In the genomic region with DNA sequence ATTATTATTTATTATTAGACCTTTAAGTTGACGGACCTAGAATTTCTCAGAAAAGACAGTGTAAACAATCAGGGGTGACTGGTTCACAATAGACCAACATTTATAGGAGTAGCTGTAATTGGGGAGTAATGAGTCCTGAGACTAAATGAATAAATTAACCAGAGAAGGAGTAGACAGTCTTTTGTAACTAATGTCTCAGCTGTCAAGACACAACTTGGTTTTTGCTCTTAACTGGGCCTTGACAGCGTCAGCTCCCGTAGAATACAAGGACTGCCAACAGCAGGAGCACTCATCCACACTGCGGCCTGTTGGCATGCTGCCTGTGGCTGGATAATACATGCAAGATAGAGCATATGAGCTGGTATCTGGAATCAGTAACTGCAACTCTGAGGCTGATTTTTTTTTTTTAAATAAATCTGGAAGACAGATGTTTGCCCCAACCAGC, we compare ENCODE assay signal across 8 cellular contexts.
DNase-seq lines count a peak whose midpoint lies in the region; ATAC-seq and TF ChIP-seq lines count a peak whose summit lies in the region.

No MANE protein-coding gene starts in this region.

- TF ChIP-seq EP300 in SK-N-SH (IDR thresholded peaks at IDR 0.05; ENCODE audit: borderline replicate concordance in 1 of 2, low read depth in 1 of 2, low read length in 1 of 2) = peak; percentile 87 to 98

- no peak for TF ChIP-seq POLR2A in GM18505 (IDR thresholded peaks at IDR 0.05; ENCODE audit: borderline replicate concordance, extremely low read depth, insufficient read depth, insufficient read length)

- H3K4me1 ChIP-seq in SK-N-SH (ENCODE audit: control insufficient read depth in 1 of 2, insufficient read depth in 2 of 2, low read depth in 1 of 2, low read length in 1 of 2) (peaks cover 10 to 49% of the 10 kb centered on the region in 2 experiments; a peak in 3 of 4 replicates), left ventricle myocardium inferior (peaks cover 58% of the 10 kb centered on the region)

- POLR2A ChIA-PET in SK-N-SH (lab: Yijun Ruan, JAX) = interaction anchor here (0.6 to 1.2 kb wide), 2 partner anchors 10 to 268 kb away, joined by 3 to 4 read pairs; no protein-coding TSS in a partner anchor

- intact Hi-C loops in left ventricle myocardium inferior (cut with micrococcal nuclease) = no loop called here

- WGBS in SK-N-SH (ENCODE audit: low lambda C conversion rate) = 21% methylated on average over 4 of the region's 4 CpGs

- peak overlapping the region; percentile 67 for H3K4me3 Mint-ChIP-seq in HFFc6
- no peak overlapping the region for H3K4me3 Mint-ChIP-seq in T-helper 2 cell treated with Interferon-gamma antibody and Interleukin-4, amounts not matched to agents 5 μg/mL and 100 μg/mL, for 36 hours

- peaks cover 40% of the 10 kb centered on the region for H3K4me1 Mint-ChIP-seq in HFFc6 (ENCODE audit: low read depth)
- H3K4me1 Mint-ChIP-seq in T-helper 2 cell treated with Interferon-gamma antibody and Interleukin-4, amounts not matched to agents 5 μg/mL and 100 μg/mL, for 36 hours (ENCODE audit: low read depth) = no peaks in the 10 kb centered on the region

- H3K27me3 ChIP-seq in SK-N-SH (ENCODE audit: insufficient read depth) (no peaks in the 10 kb centered on the region), left ventricle myocardium inferior (ENCODE audit: low read depth) (no peaks in the 10 kb centered on the region)

- peak; percentile 58 for TF ChIP-seq RAD21 in SK-N-SH (IDR thresholded peaks at IDR 0.05; ENCODE audit: low read length)

- H3K9me3 Mint-ChIP-seq in HFFc6 = no peaks in the 10 kb centered on the region
- peaks cover 4% of the 10 kb centered on the region for H3K9me3 Mint-ChIP-seq in T-helper 2 cell treated with Interferon-gamma antibody and Interleukin-4, amounts not matched to agents 5 μg/mL and 100 μg/mL, for 36 hours

- no peak for ATAC-seq in HG03196 (IDR thresholded peaks at IDR 0.05; ENCODE audit: unreplicated experiment)
- ATAC-seq in GM18505 (IDR thresholded peaks at IDR 0.05; ENCODE audit: unreplicated experiment) = no peak

- H3K4me3 ChIP-seq in SK-N-SH (ENCODE audit: low read depth in 2 of 2, low read length in 1 of 2) = no peak overlapping the region
- H3K4me3 ChIP-seq in left ventricle myocardium inferior = no peak overlapping the region
- H3K4me3 ChIP-seq in skeletal muscle cell (ENCODE audit: low read depth, low read length) = no peak overlapping the region

- no peak overlapping the region for H2AFZ ChIP-seq in SK-N-SH (ENCODE audit: low read depth)

- H3K27ac ChIP-seq in SK-N-SH (ENCODE audit: low read depth in 2 of 2, low read length in 1 of 2) = peak overlapping the region; percentile 50 to 96
- H3K27ac ChIP-seq in left ventricle myocardium inferior (replicated peaks) = peak overlapping the region; percentile 81

- no peak for TF ChIP-seq CTCF in HFFc6 (IDR thresholded peaks at IDR 0.05)
- TF ChIP-seq CTCF in SK-N-SH (IDR thresholded peaks at IDR 0.05) = no peak
- no peak for TF ChIP-seq CTCF in left ventricle myocardium inferior (IDR thresholded peaks at IDR 0.05; ENCODE audit: borderline replicate concordance)

- peak overlapping the region; percentile 27; the same call in 1 of the 2 replicates for H3K4me2 ChIP-seq in SK-N-SH

- H3K36me3 ChIP-seq in SK-N-SH (replicated peaks in 1 of 2; ENCODE audit: control insufficient read depth in 1 of 2, insufficient read depth in 2 of 2, low read length in 1 of 2) (no peaks in the 10 kb centered on the region), left ventricle myocardium inferior (no peaks in the 10 kb centered on the region)

- H3K27ac Mint-ChIP-seq in HFFc6 = peak overlapping the region; percentile 85
- H3K27ac Mint-ChIP-seq in T-helper 2 cell treated with Interferon-gamma antibody and Interleukin-4, amounts not matched to agents 5 μg/mL and 100 μg/mL, for 36 hours = no peak overlapping the region

- no peak overlapping the region for H3K9ac ChIP-seq in SK-N-SH

- peak; percentile 80 for DNase-seq in HFFc6
- DNase-seq in SK-N-SH = peak; percentile 83
- DNase-seq in left ventricle myocardium inferior = peak; percentile 89
- peak; percentile 62 for DNase-seq in skeletal muscle cell (ENCODE audit: low read depth)
- DNase-seq in T-helper 2 cell treated with Interferon-gamma antibody and Interleukin-4, amounts not matched to agents 5 μg/mL and 100 μg/mL, for 36 hours (ENCODE audit: low spot score) = no peak
- no peak for DNase-seq in activated effector memory CD4-positive, alpha-beta T cell treated with Interleukin-2 at 50 U/mL for 16 hours

- H4K20me1 ChIP-seq in SK-N-SH (ENCODE audit: insufficient read depth) = no peaks in the 10 kb centered on the region

- no peaks in the 10 kb centered on the region for H3K79me2 ChIP-seq in SK-N-SH (ENCODE audit: insufficient read depth)

- H3K27me3 Mint-ChIP-seq in HFFc6 (ENCODE audit: insufficient read depth) = peaks cover 4% of the 10 kb centered on the region
- H3K27me3 Mint-ChIP-seq in T-helper 2 cell treated with Interferon-gamma antibody and Interleukin-4, amounts not matched to agents 5 μg/mL and 100 μg/mL, for 36 hours (ENCODE audit: low read depth) = no peaks in the 10 kb centered on the region

- H3K9me2 ChIP-seq in SK-N-SH = no peaks in the 10 kb centered on the region

- H3K9me3 ChIP-seq in SK-N-SH (no peaks in the 10 kb centered on the region), left ventricle myocardium inferior (replicated peaks) (no peaks in the 10 kb centered on the region)

- H3K36me3 Mint-ChIP-seq in HFFc6 (ENCODE audit: low read depth) = peaks cover 17% of the 10 kb centered on the region
- H3K36me3 Mint-ChIP-seq in T-helper 2 cell treated with Interferon-gamma antibody and Interleukin-4, amounts not matched to agents 5 μg/mL and 100 μg/mL, for 36 hours (ENCODE audit: low read depth) = no peaks in the 10 kb centered on the region

- peaks cover 16% of the 10 kb centered on the region for H3F3A ChIP-seq in SK-N-SH (replicated peaks; ENCODE audit: insufficient read depth)

- CTCF ChIA-PET in SK-N-SH (lab: Yijun Ruan, JAX) = interaction anchor here (0.7 to 2.6 kb wide), 6 partner anchors 11 to 120 kb away, joined by 3 to 7 read pairs (median 3); no protein-coding TSS in a partner anchor

TF ChIP-seq in SK-N-SH, 30 proteins besides CTCF, POLR2A, EP300 and RAD21 (continues in another document):
- TF ChIP-seq, protein P1, sequence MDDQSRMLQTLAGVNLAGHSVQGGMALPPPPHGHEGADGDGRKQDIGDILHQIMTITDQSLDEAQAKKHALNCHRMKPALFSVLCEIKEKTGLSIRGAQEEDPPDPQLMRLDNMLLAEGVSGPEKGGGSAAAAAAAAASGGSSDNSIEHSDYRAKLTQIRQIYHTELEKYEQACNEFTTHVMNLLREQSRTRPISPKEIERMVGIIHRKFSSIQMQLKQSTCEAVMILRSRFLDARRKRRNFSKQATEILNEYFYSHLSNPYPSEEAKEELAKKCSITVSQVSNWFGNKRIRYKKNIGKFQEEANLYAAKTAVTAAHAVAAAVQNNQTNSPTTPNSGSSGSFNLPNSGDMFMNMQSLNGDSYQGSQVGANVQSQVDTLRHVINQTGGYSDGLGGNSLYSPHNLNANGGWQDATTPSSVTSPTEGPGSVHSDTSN (IDR thresholded peaks at IDR 0.05) = peak; percentile 88
- TF ChIP-seq, protein P2, sequence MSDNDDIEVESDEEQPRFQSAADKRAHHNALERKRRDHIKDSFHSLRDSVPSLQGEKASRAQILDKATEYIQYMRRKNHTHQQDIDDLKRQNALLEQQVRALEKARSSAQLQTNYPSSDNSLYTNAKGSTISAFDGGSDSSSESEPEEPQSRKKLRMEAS (IDR thresholded peaks at IDR 0.05; ENCODE audit: low read depth) = peak; percentile 83
- no peak for TF ChIP-seq RFX5 (IDR thresholded peaks at IDR 0.05; ENCODE audit: low read length)
- TF ChIP-seq, protein P3, sequence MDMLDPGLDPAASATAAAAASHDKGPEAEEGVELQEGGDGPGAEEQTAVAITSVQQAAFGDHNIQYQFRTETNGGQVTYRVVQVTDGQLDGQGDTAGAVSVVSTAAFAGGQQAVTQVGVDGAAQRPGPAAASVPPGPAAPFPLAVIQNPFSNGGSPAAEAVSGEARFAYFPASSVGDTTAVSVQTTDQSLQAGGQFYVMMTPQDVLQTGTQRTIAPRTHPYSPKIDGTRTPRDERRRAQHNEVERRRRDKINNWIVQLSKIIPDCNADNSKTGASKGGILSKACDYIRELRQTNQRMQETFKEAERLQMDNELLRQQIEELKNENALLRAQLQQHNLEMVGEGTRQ (IDR thresholded peaks at IDR 0.05; ENCODE audit: borderline replicate concordance, low read depth, low read length) = no peak
- TF ChIP-seq TCF12 (IDR thresholded peaks at IDR 0.05) = peak; percentile 99
- peak; percentile 96 for TF ChIP-seq GATA2 (CRISPR knock-in tag; IDR thresholded peaks at IDR 0.05)
- no peak; the same call in 1 of the 2 replicates for TF ChIP-seq SMC3 (IDR thresholded peaks at IDR 0.05; ENCODE audit: low read depth, low read length)
- TF ChIP-seq SIN3A (IDR thresholded peaks at IDR 0.05; ENCODE audit: borderline replicate concordance, low read depth, low read length) = peak; percentile 93
- peak; percentile 95 for TF ChIP-seq POLR2AphosphoS5 (IDR thresholded peaks at IDR 0.05; ENCODE audit: low read depth, low read length)
- TF ChIP-seq FOXJ3 (CRISPR knock-in tag; IDR thresholded peaks at IDR 0.05) = peak; percentile 85
- TF ChIP-seq MEF2A (IDR thresholded peaks at IDR 0.05; ENCODE audit: borderline replicate concordance, low read depth) = 0 out of 2 replicates have a peak, but pooled peaks have one; percentile 7
- TF ChIP-seq, protein P4, sequence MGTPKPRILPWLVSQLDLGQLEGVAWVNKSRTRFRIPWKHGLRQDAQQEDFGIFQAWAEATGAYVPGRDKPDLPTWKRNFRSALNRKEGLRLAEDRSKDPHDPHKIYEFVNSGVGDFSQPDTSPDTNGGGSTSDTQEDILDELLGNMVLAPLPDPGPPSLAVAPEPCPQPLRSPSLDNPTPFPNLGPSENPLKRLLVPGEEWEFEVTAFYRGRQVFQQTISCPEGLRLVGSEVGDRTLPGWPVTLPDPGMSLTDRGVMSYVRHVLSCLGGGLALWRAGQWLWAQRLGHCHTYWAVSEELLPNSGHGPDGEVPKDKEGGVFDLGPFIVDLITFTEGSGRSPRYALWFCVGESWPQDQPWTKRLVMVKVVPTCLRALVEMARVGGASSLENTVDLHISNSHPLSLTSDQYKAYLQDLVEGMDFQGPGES (IDR thresholded peaks at IDR 0.05; ENCODE audit: low read depth, low read length) = no peak
- TF ChIP-seq NFIC (IDR thresholded peaks at IDR 0.05; ENCODE audit: borderline replicate concordance) = peak; percentile 96
- TF ChIP-seq TEAD4 (IDR thresholded peaks at IDR 0.05; ENCODE audit: borderline replicate concordance, insufficient read depth) = peak; percentile 67; the same call in 1 of the 2 replicates
- no peak for TF ChIP-seq TAF1 (IDR thresholded peaks at IDR 0.05; ENCODE audit: borderline replicate concordance, low read depth, low read length)
- TF ChIP-seq YY1 (IDR thresholded peaks at IDR 0.05; ENCODE audit: low read depth) = no peak

Comparison
In these comparisons a context has a peak if more than half of its experiments do, and no peak if none do; other contexts are left out.
1. DNase-seq: peak in HFFc6 (single experiment), SK-N-SH (single experiment), left ventricle myocardium inferior (single experiment) and skeletal muscle cell (single experiment); none in T-helper 2 cell treated with Interferon-gamma antibody and Interleukin-4, amounts not matched to agents 5 μg/mL and 100 μg/mL, for 36 hours (single experiment) and activated effector memory CD4-positive, alpha-beta T cell treated with Interleukin-2 at 50 U/mL for 16 hours (single experiment).